10 cellular contexts compared by ENCODE assay signal in the genomic region with DNA sequence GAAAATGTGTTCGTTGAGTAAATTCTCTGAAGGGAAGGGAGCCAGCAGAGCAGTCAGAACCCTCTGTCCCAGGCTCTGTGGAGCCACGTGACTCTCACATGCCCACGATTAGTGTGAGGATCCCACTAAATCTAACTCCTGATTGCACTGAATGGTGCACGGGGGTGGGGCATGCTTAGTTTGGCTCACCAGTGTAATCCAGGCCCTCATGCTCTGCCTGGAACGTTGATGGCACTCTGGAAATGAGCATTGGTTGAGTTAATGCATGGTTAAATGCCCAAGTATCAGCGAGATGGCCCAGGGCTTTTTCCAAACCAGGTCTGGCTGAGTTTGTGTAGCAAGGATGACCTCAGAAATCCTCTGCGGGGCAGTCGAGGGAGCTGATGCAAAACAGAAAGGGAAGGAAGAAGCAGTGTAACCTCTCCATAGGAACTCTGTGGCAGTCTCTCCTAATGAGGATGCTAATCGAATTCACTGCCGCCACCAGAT.
DNase-seq lines count a peak whose midpoint lies in the region; ATAC-seq and TF ChIP-seq lines count a peak whose summit lies in the region.
"Had no signal": no experiment of that assay in that cellular context is flagged by ENCODE, and none has a peak within 500 bp of the region (broad histone marks: within the 10 kb centered on the region; RNA-seq: fewer than 3 reads in every experiment).

No MANE protein-coding gene starts in this region.

- peak overlapping the region; percentile 30; the same call in 1 of the 2 replicates for H3K9ac ChIP-seq in HUES64 (ENCODE audit: low read depth, low read length)

- H3K4me1 Mint-ChIP-seq in activated naive CD8-positive, alpha-beta T cell treated with anti-CD3 and anti-CD28 coated beads, Interleukin-2, amount 50 U/mL, for 24 hours = peaks cover 4% of the 10 kb centered on the region
- H3K4me1 Mint-ChIP-seq: activated CD4-positive, alpha-beta memory T cell treated with anti-CD3 and anti-CD28 coated beads, Interleukin-2, amount 10 ng/mL, durations not matched to agents 7 days and 5 days had no signal

- no peaks in the 10 kb centered on the region for H3K36me3 Mint-ChIP-seq in activated naive CD8-positive, alpha-beta T cell treated with anti-CD3 and anti-CD28 coated beads, Interleukin-2, amount 50 U/mL, for 24 hours (ENCODE audit: low read depth)

- TF ChIP-seq POLR2A in right lobe of liver (IDR thresholded peaks at IDR 0.05) (no peak), suprapubic skin (IDR thresholded peaks at IDR 0.05) (no peak)

- H3K4me1 ChIP-seq in HUES64 (ENCODE audit: insufficient read depth, low read length) = peaks cover 35% of the 10 kb centered on the region
- peaks cover 0 to 19% (median 8%) of the 10 kb centered on the region in 4 donors for H3K4me1 ChIP-seq in right lobe of liver
- H3K4me1 ChIP-seq in suprapubic skin = peaks cover 21% of the 10 kb centered on the region

- in situ Hi-C loops in KBM-7 (cut with MboI; ENCODE audit: low pct_unique_long_range_greater_than_20kb, low sequenced_read_pairs) = no loop called here

- intact Hi-C loops in dorsolateral prefrontal cortex (cut with DNase I) (loop anchor here in 1 of 2 donors (5.0 kb wide), 1 partner anchor 304 kb away; the partner anchor contains the start of gene SLC29A3), right lobe of liver (cut with DNase I) (no loop called here)

- H3K9me3 Mint-ChIP-seq in activated naive CD8-positive, alpha-beta T cell treated with anti-CD3 and anti-CD28 coated beads, Interleukin-2, amount 50 U/mL, for 24 hours = no peaks in the 10 kb centered on the region
- H3K9me3 Mint-ChIP-seq: activated CD4-positive, alpha-beta memory T cell treated with anti-CD3 and anti-CD28 coated beads, Interleukin-2, amount 10 ng/mL, durations not matched to agents 7 days and 5 days had no signal

- H3K4me3 ChIP-seq in HUES64 (ENCODE audit: low read length) (no peak overlapping the region), dorsolateral prefrontal cortex (no peak overlapping the region), right lobe of liver (no peak overlapping the region), suprapubic skin (no peak overlapping the region)

- ATAC-seq in right lobe of liver = peak; percentile 47 to 85 (median 72)
- no peak for ATAC-seq in activated naive CD8-positive, alpha-beta T cell treated with anti-CD3 and anti-CD28 coated beads, Interleukin-2, amount 50 U/mL, for 24 hours

- TF ChIP-seq CTCF in dorsolateral prefrontal cortex (IDR thresholded peaks at IDR 0.05 in 54 of 56, conservative IDR thresholded peaks at IDR 0.05 in 2 of 56; ENCODE audit: low read depth in 1 of 56, partially characterized antibody in 56 of 56) = peak in 1 of 56 donors; percentile 35
- no peak for TF ChIP-seq CTCF in right lobe of liver (IDR thresholded peaks at IDR 0.05)
- TF ChIP-seq CTCF in suprapubic skin (IDR thresholded peaks at IDR 0.05) = no peak

- no peak overlapping the region for H3K4me3 Mint-ChIP-seq in activated naive CD8-positive, alpha-beta T cell treated with anti-CD3 and anti-CD28 coated beads, Interleukin-2, amount 50 U/mL, for 24 hours
- H3K4me3 Mint-ChIP-seq: activated CD4-positive, alpha-beta memory T cell treated with anti-CD3 and anti-CD28 coated beads, Interleukin-2, amount 10 ng/mL, durations not matched to agents 7 days and 5 days had no signal

- DNase-seq in dorsolateral prefrontal cortex = peak; percentile 19 to 71 (median 58)
- DNase-seq in right lobe of liver = peak in 2 of 3 donors; percentile 49 to 62
- peak in 1 of 2 donors; percentile 78 for DNase-seq in suprapubic skin (ENCODE audit: low spot score in 2 of 2)
- DNase-seq in KBM-7 = no peak
- DNase-seq in activated naive CD8-positive, alpha-beta T cell treated with anti-CD3 and anti-CD28 coated beads, Interleukin-2, amount 50 U/mL, for 24 hours = no peak
- no peak for DNase-seq in SW 1271 (lab: John Stamatoyannopoulos, UW)
- DNase-seq in NCI-H187 treated with DMSO at 0.1 percent for 48 hours (lab: John Stamatoyannopoulos, UW) = no peak
- DNase-seq: activated CD4-positive, alpha-beta memory T cell treated with anti-CD3 and anti-CD28 coated beads, Interleukin-2, amount 10 ng/mL, durations not matched to agents 7 days and 5 days; DND-41 had no signal

- peak overlapping the region; percentile 84 for H3K27ac ChIP-seq in HUES64 (ENCODE audit: low read depth, low read length)
- H3K27ac ChIP-seq in dorsolateral prefrontal cortex = peak overlapping the region; percentile 2 to 87 (median 67)
- H3K27ac ChIP-seq in right lobe of liver = peak overlapping the region in 1 of 3 donors; percentile 50
- peak overlapping the region; percentile 14 for H3K27ac ChIP-seq in suprapubic skin

- no peaks in the 10 kb centered on the region; the same call in 1 of the 2 replicates for H3K36me3 ChIP-seq in HUES64 (ENCODE audit: insufficient read depth, low read length)
- no peaks in the 10 kb centered on the region for H3K36me3 ChIP-seq in right lobe of liver
- no peaks in the 10 kb centered on the region for H3K36me3 ChIP-seq in suprapubic skin

- no peak overlapping the region for H3K27ac Mint-ChIP-seq in activated naive CD8-positive, alpha-beta T cell treated with anti-CD3 and anti-CD28 coated beads, Interleukin-2, amount 50 U/mL, for 24 hours
- H3K27ac Mint-ChIP-seq: activated CD4-positive, alpha-beta memory T cell treated with anti-CD3 and anti-CD28 coated beads, Interleukin-2, amount 10 ng/mL, durations not matched to agents 7 days and 5 days had no signal

- no peaks in the 10 kb centered on the region for H3K27me3 ChIP-seq in HUES64 (ENCODE audit: insufficient read depth, low read length)
- no peaks in the 10 kb centered on the region for H3K27me3 ChIP-seq in dorsolateral prefrontal cortex
- no peaks in the 10 kb centered on the region for H3K27me3 ChIP-seq in right lobe of liver
- no peaks in the 10 kb centered on the region for H3K27me3 ChIP-seq in suprapubic skin

- peaks cover 2% of the 10 kb centered on the region for H3K27me3 Mint-ChIP-seq in activated naive CD8-positive, alpha-beta T cell treated with anti-CD3 and anti-CD28 coated beads, Interleukin-2, amount 50 U/mL, for 24 hours

- TF ChIP-seq EP300 in suprapubic skin (IDR thresholded peaks at IDR 0.05) = no peak

- H3K9me3 ChIP-seq in HUES64 (ENCODE audit: insufficient read depth, low read depth, low read length) (no peaks in the 10 kb centered on the region), right lobe of liver (no peaks in the 10 kb centered on the region), suprapubic skin (no peaks in the 10 kb centered on the region)

- WGBS in HUES64 = 22% methylated on average over 10 of the region's 10 CpGs
- 43% methylated on average over 9 of the region's 10 CpGs for whole genome bisulfite sequencing in right lobe of liver (ENCODE audit: insufficient coverage, low coverage, low lambda C conversion rate, missing lambda C conversion rate)
- 55% methylated on average over 10 of the region's 10 CpGs for WGBS in suprapubic skin

Comparison
In these comparisons a context has a peak if more than half of its experiments do, and no peak if none do; other contexts are left out.
1. DNase-seq: peak in dorsolateral prefrontal cortex (10 of 10) and right lobe of liver (2 of 3); none in KBM-7 (single experiment), activated naive CD8-positive, alpha-beta T cell treated with anti-CD3 and anti-CD28 coated beads, Interleukin-2, amount 50 U/mL, for 24 hours (single experiment), SW 1271 (0 of 2) and NCI-H187 treated with DMSO at 0.1 percent for 48 hours (single experiment).